In the genomic region with DNA sequence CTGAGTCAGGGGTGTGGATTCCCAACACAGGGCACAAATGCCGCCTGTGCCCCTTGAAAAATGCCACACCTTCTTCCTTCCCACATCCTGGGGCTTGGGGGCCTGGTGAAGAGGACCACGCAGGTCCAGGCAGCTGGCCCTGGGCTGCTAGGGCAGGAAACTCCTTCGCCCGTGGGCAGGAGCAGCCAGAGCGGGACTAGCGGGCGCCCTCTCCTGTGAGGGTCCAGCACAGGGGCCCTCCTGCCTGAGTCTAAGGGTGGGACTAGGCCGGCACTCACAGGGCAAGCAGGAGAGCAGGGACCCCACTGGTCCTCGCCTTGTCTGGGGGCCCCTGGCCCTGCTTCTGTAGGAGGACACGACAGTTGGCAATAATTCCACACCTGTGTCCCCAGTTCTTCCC, we compare ENCODE assay signal across 19 cellular contexts.
"Had no signal": no experiment of that assay in that cellular context is flagged by ENCODE, and none has a peak within 500 bp of the region (broad histone marks: within the 10 kb centered on the region; RNA-seq: fewer than 3 reads in every experiment).

No MANE protein-coding gene starts in this region.

- H3K27me3 ChIP-seq: foreskin keratinocyte, pancreas, testis had no signal

- H3K9me3 ChIP-seq: pancreas, testis, tibial nerve had no signal

- DNase-seq: effector memory CD8-positive, alpha-beta T cell; foreskin keratinocyte; kidney glomerular epithelial cell; natural killer cell; nucleus accumbens; spleen; stimulated activated CD4-positive, alpha-beta T cell treated with anti-CD3 and anti-CD28 coated beads, Interleukin-15, amount 100 ng/mL, for 24 hours; stimulated activated CD4-positive, alpha-beta T cell treated with anti-CD3 and anti-CD28 coated beads, Interleukin-1b, Interleukin-23, amount 100 ng/mL, for 48 hours; stimulated activated CD4-positive, alpha-beta T cell treated with anti-CD3 and anti-CD28 coated beads, Interleukin-4, amount 100 ng/mL, for 24 hours; testis had no signal

- H3K36me3 ChIP-seq: pancreas, spleen, tibial nerve had no signal

- H3K9me3 Mint-ChIP-seq: effector memory CD8-positive, alpha-beta T cell; mesothelial cell of epicardium; natural killer cell; neural crest cell; stimulated activated naive CD8-positive, alpha-beta T cell treated with anti-CD3 and anti-CD28 coated beads, Interleukin-15, Interleukin-2, amounts not matched to agents 100 ng/mL and 50 ng/mL, for 24 hours had no signal

- H3K4me3 Mint-ChIP-seq: effector memory CD8-positive, alpha-beta T cell; mesothelial cell of epicardium; natural killer cell; neural crest cell; stimulated activated memory B cell treated with anti-CD40 and anti-IgM and Interleukin-4, amounts not matched to agents 10 μg/mL and 1 μg/mL and 100 μg/mL, for 72 hours; stimulated activated naive CD8-positive, alpha-beta T cell treated with anti-CD3 and anti-CD28 coated beads, Interleukin-15, Interleukin-2, amounts not matched to agents 100 ng/mL and 50 ng/mL, for 24 hours had no signal

- H3K27ac Mint-ChIP-seq: mesothelial cell of epicardium; natural killer cell; progenitor cell of endocrine pancreas; stimulated activated memory B cell treated with anti-CD40 and anti-IgM and Interleukin-4, amounts not matched to agents 10 μg/mL and 1 μg/mL and 100 μg/mL, for 72 hours; stimulated activated naive CD8-positive, alpha-beta T cell treated with anti-CD3 and anti-CD28 coated beads, Interleukin-15, Interleukin-2, amounts not matched to agents 100 ng/mL and 50 ng/mL, for 24 hours had no signal

- ATAC-seq: effector memory CD8-positive, alpha-beta T cell; natural killer cell; sciatic nerve; stimulated activated memory B cell treated with anti-CD40 and anti-IgM and Interleukin-4, amounts not matched to agents 10 μg/mL and 1 μg/mL and 100 μg/mL, for 72 hours had no signal

- H3K4me3 ChIP-seq: spleen, testis, tibial nerve had no signal

- H3K4me1 ChIP-seq: foreskin keratinocyte, testis, tibial nerve had no signal

- H3K27ac ChIP-seq: epithelial cell of prostate, foreskin keratinocyte, spleen, testis, tibial nerve had no signal

- H3K36me3 Mint-ChIP-seq: mesothelial cell of epicardium; natural killer cell; stimulated activated memory B cell treated with anti-CD40 and anti-IgM and Interleukin-4, amounts not matched to agents 10 μg/mL and 1 μg/mL and 100 μg/mL, for 72 hours had no signal

- H3K4me1 Mint-ChIP-seq: neural crest cell; stimulated activated memory B cell treated with anti-CD40 and anti-IgM and Interleukin-4, amounts not matched to agents 10 μg/mL and 1 μg/mL and 100 μg/mL, for 72 hours had no signal
